Comparison of ENCODE assay signal across 6 cellular contexts in genomic region chr1:1068374-1069060, GRCh38. TPM values are rescaled to one million over a fixed set of nuclear protein-coding genes. Genes with fewer than 3 reads are reported as not detected.
DNase-seq lines count a peak whose midpoint lies in the region; ATAC-seq, FAIRE-seq and TF ChIP-seq lines count a peak whose summit lies in the region.

No MANE protein-coding gene starts in this region.

- H3K36me3 ChIP-seq in heart right ventricle, result no peaks in the 10 kb centered on the region
- no peaks in the 10 kb centered on the region for H3K36me3 ChIP-seq in keratinocyte (ENCODE audit: control insufficient read depth in 2 of 2, extremely low read depth in 1 of 2, insufficient read depth in 2 of 2, low read length in 2 of 2)

- H3K9me1 ChIP-seq in keratinocyte (ENCODE audit: control insufficient read depth, extremely low read depth, insufficient read depth, low read length), result no peaks in the 10 kb centered on the region

- H3K27ac ChIP-seq in heart right ventricle (no peak overlapping the region), keratinocyte (ENCODE audit: control insufficient read depth, insufficient read depth, low read length) (no peak overlapping the region)

- peaks cover 26 to 76% (median 67%) of the 10 kb centered on the region in 7 donors for H3K27me3 ChIP-seq in heart right ventricle
- H3K27me3 ChIP-seq in keratinocyte (ENCODE audit: control insufficient read depth, extremely low read depth, insufficient read depth, low read length), result peaks cover 13% of the 10 kb centered on the region

- DNase-seq in heart right ventricle (no peak), Right ventricle myocardium superior (no peak), keratinocyte (ENCODE audit: low read depth, low spot score) (no peak), iPS-NIHi11 (ENCODE audit: low spot score) (no peak)
- peak; percentile 25 for DNase-seq in activated CD8-positive, alpha-beta memory T cell treated with anti-CD3 and anti-CD28 coated beads, Interleukin-2, amount 50 U/mL, for 1 hour (ENCODE audit: extremely low read depth)

- ATAC-seq in heart right ventricle, result no peak
- ATAC-seq in Right ventricle myocardium superior (ENCODE audit: poor library complexity), result no peak
- ATAC-seq in HG02973 (IDR thresholded peaks at IDR 0.05; ENCODE audit: unreplicated experiment), result no peak

- H3K9ac ChIP-seq in keratinocyte (ENCODE audit: control insufficient read depth, extremely low read depth, insufficient read depth, low read length), result no peak overlapping the region

- H3K4me2 ChIP-seq in keratinocyte (ENCODE audit: control insufficient read depth, extremely low read depth, insufficient read depth, low read depth, low read length), result peak overlapping the region; percentile 16

- FAIRE-seq in keratinocyte (lab: Jason Lieb, UNC), result no peak

- H3K4me1 ChIP-seq in heart right ventricle (peaks cover 7 to 29% (median 21%) of the 10 kb centered on the region in 9 donors), keratinocyte (ENCODE audit: control insufficient read depth, extremely low read depth, insufficient read depth, low read length) (peaks cover 19% of the 10 kb centered on the region)

- H4K20me1 ChIP-seq in keratinocyte (ENCODE audit: control insufficient read depth, extremely low read depth, insufficient read depth, low read length), result no peaks in the 10 kb centered on the region

- intact Hi-C loops in heart right ventricle (cut with DNase I), result loop anchor here in 4 of 10 donors (5.0 to 10.0 kb wide), 4 partner anchors 36 to 191 kb away; partner anchors contain the start of genes ISG15 (in 1 of the 4) and PERM1 (in 1 of the 4)
- intact Hi-C loops in Right ventricle myocardium superior (cut with DNase I), result no loop called here

- TF ChIP-seq CTCF in heart right ventricle (IDR thresholded peaks at IDR 0.05), result no peak
- TF ChIP-seq CTCF in keratinocyte (optimal IDR thresholded peaks at IDR 0.05 in 1 of 3, IDR thresholded peaks at IDR 0.05 in 1 of 3, conservative IDR thresholded peaks at IDR 0.05 in 1 of 3; ENCODE audit: extremely low read depth in 1 of 3, insufficient read depth in 2 of 3, low read length in 3 of 3), result no peak

- H3K9me3 ChIP-seq in heart right ventricle (no peaks in the 10 kb centered on the region), keratinocyte (ENCODE audit: control insufficient read depth, low read depth, low read length) (no peaks in the 10 kb centered on the region)

- dilution Hi-C loops in keratinocyte (cut with MboI; ENCODE audit: extremely low pct_ligation_motif_present, low sequenced_read_pairs), result no loop called here

- H3K79me2 ChIP-seq in keratinocyte (ENCODE audit: control insufficient read depth, insufficient read depth, low read length), result no peaks in the 10 kb centered on the region

- 3 to 4% methylated on average over 58 to 63 of the region's 63 CpGs for WGBS in heart right ventricle, 2 donors

- no peak overlapping the region for H2AFZ ChIP-seq in keratinocyte (ENCODE audit: control insufficient read depth, low read length)

- H3K4me3 ChIP-seq in heart right ventricle (peak overlapping the region in 9 of 10 donors; percentile 35 to 57 (median 47)), keratinocyte (ENCODE audit: control insufficient read depth in 2 of 3, extremely low read depth in 1 of 3, insufficient read depth in 2 of 3, low read depth in 1 of 3, low read length in 3 of 3) (peak overlapping the region in 2 of 3 experiments; percentile 18 to 56)

RNA-seq across cellular contexts. Expression of gene RNF223, which starts 5.6 kb away (rescaled TPM):
- total RNA-seq in heart right ventricle (not detected), Right ventricle myocardium superior (not detected)
- polyA plus RNA-seq in heart right ventricle (not detected), keratinocyte (0.22 to 0.45 TPM (median 0.32 TPM) in 3 replicates)
- 3.1 TPM for polyA plus RNA-seq in keratinocyte (2011; ENCODE audit: low read depth)
- polyA plus RNA-seq in keratinocyte (2011; cell fraction: cytosol; rRNA removed), result 0.27 and 0.56 TPM in 2 replicates
- 0.90 and 0.99 TPM in 2 replicates for polyA plus RNA-seq in keratinocyte (2011; cell fraction: nucleus; rRNA removed)
- polyA plus RNA-seq in keratinocyte (2012; ENCODE audit: low replicate concordance), result 0.29 and 19.8 TPM in 2 replicates
- 0.56 TPM in 1 of 3 replicates, not detected in the others for polyA minus RNA-seq in keratinocyte
- not detected for polyA minus RNA-seq in keratinocyte (2011; cell fraction: cytosol; rRNA and poly(A)+ RNA removed)
- 1.2 and 1.8 TPM in 2 replicates for polyA minus RNA-seq in keratinocyte (2011; cell fraction: nucleus; rRNA and poly(A)+ RNA removed)

RNA-seq across cellular contexts. Expression of gene C1orf159, which starts 47.4 kb away (rescaled TPM):
- total RNA-seq in heart right ventricle (1 to 10 TPM; 2.9 to 6.0 (median 3.5) TPM), Right ventricle myocardium superior (2.4 TPM)
- polyA plus RNA-seq in heart right ventricle (10 to 100 TPM in 1 of 2 donors, 1 to 10 TPM in 1; 7.1 to 14.0 TPM), keratinocyte (6.1 to 8.8 TPM (median 8.0 TPM) in 3 replicates)
- 3.2 TPM for polyA plus RNA-seq in keratinocyte (2011; ENCODE audit: low read depth)
- 3.5 and 10.1 TPM in 2 replicates for polyA plus RNA-seq in keratinocyte (2011; cell fraction: cytosol; rRNA removed)
- 19.2 and 30.8 TPM in 2 replicates for polyA plus RNA-seq in keratinocyte (2011; cell fraction: nucleus; rRNA removed)
- polyA plus RNA-seq in keratinocyte (2012; ENCODE audit: low replicate concordance), result 9.8 and 11.1 TPM in 2 replicates
- polyA minus RNA-seq in keratinocyte, result 2.4 to 4.1 TPM (median 3.7 TPM) in 3 replicates
- polyA minus RNA-seq in keratinocyte (2011; cell fraction: cytosol; rRNA and poly(A)+ RNA removed), result 8.4 TPM
- polyA minus RNA-seq in keratinocyte (2011; cell fraction: nucleus; rRNA and poly(A)+ RNA removed), result 9.0 and 9.5 TPM in 2 replicates

RNA-seq across cellular contexts. Expression of gene AGRN, which starts 48.6 kb away (rescaled TPM):
- 10 to 100 TPM; 12.7 to 33.9 (median 18.3) TPM for total RNA-seq in heart right ventricle
- polyA plus RNA-seq in heart right ventricle, result 10 to 100 TPM; 11.5 to 30.7 TPM
- total RNA-seq in Right ventricle myocardium superior, result 12.8 TPM
- polyA plus RNA-seq in keratinocyte, result 72.4 to 128 TPM (median 115 TPM) in 3 replicates
- polyA plus RNA-seq in keratinocyte (2011; ENCODE audit: low read depth), result 39.1 TPM
- 16.3 and 42.4 TPM in 2 replicates for polyA plus RNA-seq in keratinocyte (2011; cell fraction: cytosol; rRNA removed)
- polyA plus RNA-seq in keratinocyte (2011; cell fraction: nucleus; rRNA removed), result 502 and 631 TPM in 2 replicates
- polyA plus RNA-seq in keratinocyte (2012; ENCODE audit: low replicate concordance), result 81.1 and 250 TPM in 2 replicates
- polyA minus RNA-seq in keratinocyte, result 138 to 307 TPM (median 166 TPM) in 3 replicates
- 279 TPM for polyA minus RNA-seq in keratinocyte (2011; cell fraction: cytosol; rRNA and poly(A)+ RNA removed)
- polyA minus RNA-seq in keratinocyte (2011; cell fraction: nucleus; rRNA and poly(A)+ RNA removed), result 641 and 796 TPM in 2 replicates

RNA-seq across cellular contexts. Expression of gene ISG15, which starts 55.2 kb away (rescaled TPM):
- 100 to 1,000 TPM in 1 of 10 donors, 10 to 100 TPM in 8, 1 to 10 TPM in 1; 9.8 to 169 (median 20.9) TPM for total RNA-seq in heart right ventricle
- polyA plus RNA-seq in heart right ventricle, result 100 to 1,000 TPM in 1 of 2 donors, 10 to 100 TPM in 1; 51.7 to 186 TPM
- total RNA-seq in Right ventricle myocardium superior, result 13.3 TPM
- polyA plus RNA-seq in keratinocyte, result 222 to 711 TPM (median 246 TPM) in 3 replicates
- 26.1 TPM for polyA plus RNA-seq in keratinocyte (2011; ENCODE audit: low read depth)
- polyA plus RNA-seq in keratinocyte (2011; cell fraction: cytosol; rRNA removed), result 145 and 468 TPM in 2 replicates
- polyA plus RNA-seq in keratinocyte (2011; cell fraction: nucleus; rRNA removed), result 104 and 161 TPM in 2 replicates
- 16.6 and 445 TPM in 2 replicates for polyA plus RNA-seq in keratinocyte (2012; ENCODE audit: low replicate concordance)
- polyA minus RNA-seq in keratinocyte, result 93.8 to 242 TPM (median 129 TPM) in 3 replicates
- polyA minus RNA-seq in keratinocyte (2011; cell fraction: cytosol; rRNA and poly(A)+ RNA removed), result 327 TPM
- polyA minus RNA-seq in keratinocyte (2011; cell fraction: nucleus; rRNA and poly(A)+ RNA removed), result 62.5 and 82.8 TPM in 2 replicates
